8 cellular contexts compared by ENCODE assay signal in genomic region chr18:57437433-57437781, GRCh38. TPM values are rescaled to one million over a fixed set of nuclear protein-coding genes. Genes with fewer than 3 reads are reported as not detected.
DNase-seq lines count a peak whose midpoint lies in the region; ATAC-seq and TF ChIP-seq lines count a peak whose summit lies in the region.

No MANE protein-coding gene starts in this region.

- peak overlapping the region in 2 of 3 donors; percentile 15 to 70 for H3K4me3 ChIP-seq in breast epithelium
- no peak overlapping the region for H3K4me3 ChIP-seq in osteoblast (ENCODE audit: insufficient read depth, low read length)

- H3K9me3 ChIP-seq in breast epithelium (no peaks in the 10 kb centered on the region), osteoblast (ENCODE audit: low read depth, low read length) (no peaks in the 10 kb centered on the region)

- no peaks in the 10 kb centered on the region for H4K20me1 ChIP-seq in osteoblast (ENCODE audit: insufficient read depth, low read length)

- H3K79me2 ChIP-seq in osteoblast (ENCODE audit: insufficient read depth, low read length), result no peaks in the 10 kb centered on the region

- no peak overlapping the region for H3K27ac ChIP-seq in breast epithelium
- no peak overlapping the region for H3K27ac ChIP-seq in osteoblast (ENCODE audit: low read depth, low read length)

- H3K27me3 ChIP-seq in breast epithelium, result peaks cover 6 to 90% of the 10 kb centered on the region in 2 donors
- peaks cover 94% of the 10 kb centered on the region for H3K27me3 ChIP-seq in osteoblast (ENCODE audit: insufficient read depth, low read length)

- TF ChIP-seq POLR2A in breast epithelium (IDR thresholded peaks at IDR 0.05), result no peak

- H3K4me1 ChIP-seq in breast epithelium (peaks cover 0 to 15% of the 10 kb centered on the region in 2 donors), osteoblast (ENCODE audit: insufficient read depth, low read length) (peaks cover 8% of the 10 kb centered on the region)

- TF ChIP-seq CTCF in breast epithelium (IDR thresholded peaks at IDR 0.05), result no peak
- TF ChIP-seq CTCF in osteoblast (IDR thresholded peaks at IDR 0.05; ENCODE audit: extremely low read depth, low read depth, low read length), result no peak

- peak; percentile 19 to 69 for DNase-seq in NCI-H524 (lab: John Stamatoyannopoulos, UW)
- DNase-seq in NCI-H524 treated with DMSO at 0.1 percent for 48 hours (lab: John Stamatoyannopoulos, UW), result no peak
- peak; percentile 43 for DNase-seq in NCI-H1092 (lab: John Stamatoyannopoulos, UW)
- no peak for DNase-seq in breast epithelium (ENCODE audit: low spot score in 2 of 2)
- no peak for DNase-seq in osteoblast (ENCODE audit: insufficient read length, low spot score, missing footprints)
- DNase-seq in NCI-H2107 (lab: John Stamatoyannopoulos, UW), result no peak
- DNase-seq in activated CD8-positive, alpha-beta memory T cell treated with anti-CD3 and anti-CD28 coated beads, Interleukin-2, amount 50 U/mL, for 4 hours, result no peak

- no peak overlapping the region for H2AFZ ChIP-seq in osteoblast (ENCODE audit: low read length)

- no peaks in the 10 kb centered on the region for H3K36me3 ChIP-seq in breast epithelium
- H3K36me3 ChIP-seq in osteoblast (ENCODE audit: insufficient read depth, low read length), result no peaks in the 10 kb centered on the region

- ATAC-seq in GM18868 (IDR thresholded peaks at IDR 0.05; ENCODE audit: unreplicated experiment), result no peak

- intact Hi-C loops in breast epithelium (cut with DNase I; ENCODE audit: low total_unique reads), result no loop called here

- peak overlapping the region; percentile 58 for H3K4me2 ChIP-seq in osteoblast (ENCODE audit: insufficient read depth, low read length)

RNA-seq across cellular contexts. Expression of gene ONECUT2, which starts 2.2 kb away (rescaled TPM):
- total RNA-seq in breast epithelium (under 1 TPM in 1 of 3 donors, not detected in 2; under 0.01 TPM), osteoblast (under 0.01 TPM in 1 of 2 replicates, not detected in the other)

Comparison
In these comparisons a context has a peak if more than half of its experiments do, and no peak if none do; other contexts are left out.
1. DNase-seq: peak in NCI-H524 (2 of 2) and NCI-H1092 (single experiment); none in NCI-H524 treated with DMSO at 0.1 percent for 48 hours (single experiment), breast epithelium (0 of 2), osteoblast (single experiment), NCI-H2107 (single experiment) and activated CD8-positive, alpha-beta memory T cell treated with anti-CD3 and anti-CD28 coated beads, Interleukin-2, amount 50 U/mL, for 4 hours (single experiment).